Comparison of ENCODE assay signal across 16 cellular contexts in the genomic region with DNA sequence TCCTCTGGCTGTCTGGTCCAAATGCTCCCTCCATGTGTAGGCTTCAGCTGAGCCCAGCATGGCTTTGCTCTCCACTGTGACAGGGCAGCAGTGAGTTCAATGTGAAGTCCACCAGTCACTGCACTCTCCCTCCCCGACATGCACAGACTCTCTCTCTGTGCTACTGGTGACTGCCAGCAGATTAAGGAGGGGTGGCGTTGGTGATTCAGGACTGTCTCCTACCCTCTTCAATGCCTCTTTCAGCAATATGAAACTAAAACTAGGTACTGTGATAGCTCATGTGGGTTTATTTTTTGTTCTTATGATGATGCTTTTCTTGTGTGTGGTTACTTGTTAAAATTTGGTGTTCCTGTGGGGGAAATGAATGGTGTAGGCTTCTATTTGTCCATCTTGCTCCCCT.
DNase-seq lines count a peak whose midpoint lies in the region; ATAC-seq and TF ChIP-seq lines count a peak whose summit lies in the region.
"Had no signal": no experiment of that assay in that cellular context is flagged by ENCODE, and none has a peak within 500 bp of the region (broad histone marks: within the 10 kb centered on the region; RNA-seq: fewer than 3 reads in every experiment).

No MANE protein-coding gene starts in this region.

- no peaks in the 10 kb centered on the region for H3K79me2 ChIP-seq in Loucy (ENCODE audit: insufficient read depth, low read length)
- no peaks in the 10 kb centered on the region for H3K79me2 ChIP-seq in mammary epithelial cell (ENCODE audit: insufficient read depth, low read length)

- DNase-seq in mucosa of descending colon (peak in 2 of 3 donors; percentile 6 to 17), hypothalamus (lab: John Stamatoyannopoulos, UW) (no peak), chondrocyte (ENCODE audit: low spot score) (no peak), mammary epithelial cell (no peak)
- DNase-seq: colonic mucosa, kidney glomerular epithelial cell, NCI-H526, RPMI8226 had no signal

- no peaks in the 10 kb centered on the region for H3F3A ChIP-seq in Loucy (ENCODE audit: low read depth)

- H3K9me3 Mint-ChIP-seq in chondrocyte (ENCODE audit: low read depth): peaks cover 6% of the 10 kb centered on the region
- H3K9me3 Mint-ChIP-seq: stimulated activated naive CD8-positive, alpha-beta T cell treated with anti-CD3 and anti-CD28 coated beads, Interleukin-15, Interleukin-2, amounts not matched to agents 100 ng/mL and 50 ng/mL, for 24 hours; T-helper 1 cell treated with Interleukin-12 subunit alpha and Interleukin-12 subunit beta and Interleukin-4 antibody, amounts not matched to agents 30 μg/mL and 1 μg/mL, for 36 hours had no signal

- TF ChIP-seq CTCF in Loucy (conservative IDR thresholded peaks at IDR 0.05; ENCODE audit: low read length): no peak
- TF ChIP-seq CTCF in mucosa of descending colon (IDR thresholded peaks at IDR 0.05): no peak
- TF ChIP-seq CTCF in chondrocyte (IDR thresholded peaks at IDR 0.05): no peak
- no peak for TF ChIP-seq CTCF in mammary epithelial cell (conservative IDR thresholded peaks at IDR 0.05 in 1 of 2, IDR thresholded peaks at IDR 0.05 in 1 of 2; ENCODE audit: extremely low read depth in 1 of 2, insufficient read depth in 1 of 2, low read depth in 1 of 2, low read length in 2 of 2)

- peaks cover 5% of the 10 kb centered on the region for H3K4me1 Mint-ChIP-seq in chondrocyte (ENCODE audit: low read depth)

- H2AFZ ChIP-seq in Loucy (ENCODE audit: low read length) (peak overlapping the region; percentile 73), mammary epithelial cell (ENCODE audit: low read depth, low read length) (no peak overlapping the region)

- no peaks in the 10 kb centered on the region for H3K9me2 ChIP-seq in Loucy (replicated peaks; ENCODE audit: low read depth, low read length)

- no peak overlapping the region for H3K27ac ChIP-seq in mammary epithelial cell (ENCODE audit: insufficient read depth, low read depth, low read length)
- H3K27ac ChIP-seq: BLaER1, colonic mucosa, epithelial cell of prostate had no signal

- peak overlapping the region; percentile 43 for H3K4me2 ChIP-seq in Loucy (ENCODE audit: low read depth, low read length, poor library complexity, severe bottlenecking)
- no peak overlapping the region for H3K4me2 ChIP-seq in mammary epithelial cell (ENCODE audit: insufficient read depth, low read depth, low read length)
- H3K4me2 ChIP-seq: BLaER1 had no signal

- H3K4me3 Mint-ChIP-seq in chondrocyte (ENCODE audit: unreplicated experiment): no peak overlapping the region
- H3K4me3 Mint-ChIP-seq: stimulated activated naive CD8-positive, alpha-beta T cell treated with anti-CD3 and anti-CD28 coated beads, Interleukin-15, Interleukin-2, amounts not matched to agents 100 ng/mL and 50 ng/mL, for 24 hours; T-helper 1 cell treated with Interleukin-12 subunit alpha and Interleukin-12 subunit beta and Interleukin-4 antibody, amounts not matched to agents 30 μg/mL and 1 μg/mL, for 36 hours had no signal

- peak; percentile 87 for ATAC-seq in GM18517 (IDR thresholded peaks at IDR 0.05; ENCODE audit: unreplicated experiment)
- peak; percentile 50 for ATAC-seq in GM19324 (IDR thresholded peaks at IDR 0.05; ENCODE audit: low FRiP score, unreplicated experiment)
- ATAC-seq in mucosa of descending colon: peak; percentile 16
- ATAC-seq: HCT116 had no signal

- H3K27ac Mint-ChIP-seq in chondrocyte (ENCODE audit: unreplicated experiment): no peak overlapping the region
- H3K27ac Mint-ChIP-seq: stimulated activated naive CD8-positive, alpha-beta T cell treated with anti-CD3 and anti-CD28 coated beads, Interleukin-15, Interleukin-2, amounts not matched to agents 100 ng/mL and 50 ng/mL, for 24 hours; T-helper 1 cell treated with Interleukin-12 subunit alpha and Interleukin-12 subunit beta and Interleukin-4 antibody, amounts not matched to agents 30 μg/mL and 1 μg/mL, for 36 hours had no signal

- no peaks in the 10 kb centered on the region for H3K27me3 ChIP-seq in Loucy (ENCODE audit: insufficient read depth, low read length, poor library complexity, severe bottlenecking)
- H3K27me3 ChIP-seq in mammary epithelial cell (ENCODE audit: insufficient read depth, low read length): no peaks in the 10 kb centered on the region
- H3K27me3 ChIP-seq: BLaER1, colonic mucosa had no signal

- CTCF ChIA-PET in mammary epithelial cell (lab: Charles Lee; ENCODE audit: low non-redundant PET): no interaction called here

- no peak overlapping the region for H3K9ac ChIP-seq in Loucy (ENCODE audit: low read depth, low read length, poor library complexity, severe bottlenecking)
- H3K9ac ChIP-seq in mammary epithelial cell (ENCODE audit: insufficient read depth, low read length): no peak overlapping the region
- H3K9ac ChIP-seq: BLaER1 had no signal

- in situ Hi-C loops in mammary epithelial cell (cut with MboI; ENCODE audit: low sequenced_read_pairs in 2 of 2): no loop called here

- H3K4me1 ChIP-seq in Loucy (ENCODE audit: insufficient read depth, low read length, poor library complexity, severe bottlenecking) (peaks cover 19% of the 10 kb centered on the region), mucosa of descending colon (ENCODE audit: low read depth) (no peaks in the 10 kb centered on the region), mammary epithelial cell (ENCODE audit: insufficient read depth, low read length) (peaks cover 14% of the 10 kb centered on the region)
- H3K4me1 ChIP-seq: BLaER1, colonic mucosa had no signal

- intact Hi-C loops in mucosa of descending colon (cut with DNase I, micrococcal nuclease): no loop called here
- intact Hi-C loops in mammary epithelial cell (cut with micrococcal nuclease): loop anchor here (5.0 kb wide), 1 partner anchor 202 kb away; the partner anchor contains the start of gene RBMS1

- WGBS in mammary epithelial cell (ENCODE audit: low coverage, missing lambda C conversion rate): 83% methylated on average over 1 of the region's 2 CpGs

- H4K20me1 ChIP-seq in Loucy (ENCODE audit: insufficient read depth, low read length, poor library complexity, severe bottlenecking): no peaks in the 10 kb centered on the region
- no peaks in the 10 kb centered on the region for H4K20me1 ChIP-seq in mammary epithelial cell (ENCODE audit: insufficient read depth, low read length)
- H4K20me1 ChIP-seq: BLaER1 had no signal

- H3K4me3 ChIP-seq in Loucy (ENCODE audit: low read length, poor library complexity, severe bottlenecking) (no peak overlapping the region), mucosa of descending colon (no peak overlapping the region), mammary epithelial cell (replicated peaks in 1 of 3; ENCODE audit: insufficient read depth in 1 of 3, low read depth in 2 of 3, low read length in 3 of 3) (no peak overlapping the region)
- H3K4me3 ChIP-seq: BLaER1, colonic mucosa had no signal

- H3K27me3 Mint-ChIP-seq in chondrocyte (ENCODE audit: low read depth): no peaks in the 10 kb centered on the region
- H3K27me3 Mint-ChIP-seq: stimulated activated naive CD8-positive, alpha-beta T cell treated with anti-CD3 and anti-CD28 coated beads, Interleukin-15, Interleukin-2, amounts not matched to agents 100 ng/mL and 50 ng/mL, for 24 hours had no signal

- no peaks in the 10 kb centered on the region for H3K9me3 ChIP-seq in Loucy (ENCODE audit: insufficient read depth, low read depth, low read length)
- no peaks in the 10 kb centered on the region for H3K9me3 ChIP-seq in mucosa of descending colon
- no peaks in the 10 kb centered on the region for H3K9me3 ChIP-seq in mammary epithelial cell (replicated peaks; ENCODE audit: insufficient read depth, low read length)
- H3K9me3 ChIP-seq: BLaER1, colonic mucosa had no signal

- dilution Hi-C loops in mammary epithelial cell (cut with HindIII; ENCODE audit: low sequenced_read_pairs): no loop called here

- BruUV-seq in mammary epithelial cell (replicated peaks; lab: Mats Ljungman, UMichigan): no TSS peak

- H3K36me3 Mint-ChIP-seq in chondrocyte (ENCODE audit: low read depth): no peaks in the 10 kb centered on the region

- H3K36me3 ChIP-seq in Loucy (ENCODE audit: insufficient read depth, low read length) (no peaks in the 10 kb centered on the region), mucosa of descending colon (ENCODE audit: low read depth) (no peaks in the 10 kb centered on the region), mammary epithelial cell (ENCODE audit: insufficient read depth, low read length) (no peaks in the 10 kb centered on the region)
- H3K36me3 ChIP-seq: BLaER1, colonic mucosa had no signal

Comparison
In these comparisons a context has a peak if more than half of its experiments do, and no peak if none do; other contexts are left out.
1. ATAC-seq: peak in every context shown above with its lines; median percentile 87 in GM18517; 50 in GM19324; 16 in mucosa of descending colon.
2. DNase-seq: peak in mucosa of descending colon (2 of 3); none in hypothalamus (0 of 51), chondrocyte (single experiment) and mammary epithelial cell (single experiment).